In genomic region chr15:67124111-67124510, GRCh38 we compare ENCODE assay signal across 9 cellular contexts. TPM values are rescaled to one million over a fixed set of nuclear protein-coding genes. Genes with fewer than 3 reads are reported as not detected.
DNase-seq lines count a peak whose midpoint lies in the region; ATAC-seq and TF ChIP-seq lines count a peak whose summit lies in the region.
"Had no signal": no experiment of that assay in that cellular context is flagged by ENCODE, and none has a peak within 500 bp of the region (broad histone marks: within the 10 kb centered on the region; RNA-seq: fewer than 3 reads in every experiment).

No MANE protein-coding gene starts in this region.

- peak overlapping the region; percentile 96 for H3K27ac Mint-ChIP-seq in CD4-positive, alpha-beta T cell
- peak overlapping the region; percentile 29 for H3K27ac Mint-ChIP-seq in progenitor cell of endocrine pancreas
- H3K27ac Mint-ChIP-seq: endodermal cell had no signal

- H3K9me3 ChIP-seq in CD4-positive, alpha-beta T cell (ENCODE audit: control insufficient read depth, low read length): no peaks in the 10 kb centered on the region
- H3K9me3 ChIP-seq in colonic mucosa: no peaks in the 10 kb centered on the region

- no peak overlapping the region for H3K9ac ChIP-seq in colonic mucosa (ENCODE audit: low read depth in 2 of 2, low read length in 2 of 2)

- no peaks in the 10 kb centered on the region for H3K27me3 Mint-ChIP-seq in CD4-positive, alpha-beta T cell
- H3K27me3 Mint-ChIP-seq in progenitor cell of endocrine pancreas: no peaks in the 10 kb centered on the region

- no peak for ATAC-seq in CD4-positive, alpha-beta T cell (ENCODE audit: poor library complexity)
- ATAC-seq in GM18520 (IDR thresholded peaks at IDR 0.05; ENCODE audit: unreplicated experiment) (no peak), HG03108 (IDR thresholded peaks at IDR 0.05; ENCODE audit: unreplicated experiment) (no peak)

- CTCF ChIA-PET in CD4-positive, alpha-beta T cell (lab: Charles Lee): interaction anchor here (0.8 kb wide), 1 partner anchor 22 kb away, joined by 3 read pairs; no protein-coding TSS in a partner anchor

- no peak for TF ChIP-seq CTCF in CD4-positive, alpha-beta T cell (IDR thresholded peaks at IDR 0.05)
- TF ChIP-seq CTCF in colonic mucosa (IDR thresholded peaks at IDR 0.05): no peak
- TF ChIP-seq CTCF in progenitor cell of endocrine pancreas (IDR thresholded peaks at IDR 0.05; ENCODE audit: unreplicated experiment): no peak

- POLR2A ChIA-PET in CD4-positive, alpha-beta T cell (lab: Charles Lee): interaction anchor here (0.8 to 4.1 kb wide), 5 partner anchors 10 to 58 kb away, joined by 3 to 28 read pairs (median 4); partner anchors contain the start of gene SMAD3

- H3K36me3 Mint-ChIP-seq in CD4-positive, alpha-beta T cell (ENCODE audit: low read depth): peaks cover 6% of the 10 kb centered on the region
- no peaks in the 10 kb centered on the region for H3K36me3 Mint-ChIP-seq in progenitor cell of endocrine pancreas (ENCODE audit: insufficient read depth)

- H3K4me3 Mint-ChIP-seq in CD4-positive, alpha-beta T cell: no peak overlapping the region
- no peak overlapping the region for H3K4me3 Mint-ChIP-seq in progenitor cell of endocrine pancreas (ENCODE audit: low read depth)
- H3K4me3 Mint-ChIP-seq: endodermal cell had no signal

- H3K27ac ChIP-seq in CD4-positive, alpha-beta T cell (ENCODE audit: low read depth, low read length): no peak overlapping the region
- peak overlapping the region; percentile 58 for H3K27ac ChIP-seq in colonic mucosa

- peaks cover 78% of the 10 kb centered on the region for H3K4me1 Mint-ChIP-seq in CD4-positive, alpha-beta T cell (ENCODE audit: low read depth)
- H3K4me1 Mint-ChIP-seq in progenitor cell of endocrine pancreas (ENCODE audit: low read depth): peaks cover 29% of the 10 kb centered on the region

- H3K4me1 ChIP-seq in colonic mucosa: peaks cover 22% of the 10 kb centered on the region

- DNase-seq in CD4-positive, alpha-beta T cell: no peak
- DNase-seq in NCI-H69 (lab: John Stamatoyannopoulos, UW) (peak; percentile 66), colonic mucosa (no peak), progenitor cell of endocrine pancreas (ENCODE audit: low spot score, unreplicated experiment) (no peak), NCI-H1436 treated with DMSO at 0.1 percent for 48 hours (lab: John Stamatoyannopoulos, UW) (no peak), cerebellar cortex (ENCODE audit: low spot score) (no peak)
- DNase-seq: endodermal cell had no signal

- H3K27me3 ChIP-seq in CD4-positive, alpha-beta T cell (ENCODE audit: control insufficient read depth, insufficient read depth, low read length): no peaks in the 10 kb centered on the region
- no peaks in the 10 kb centered on the region for H3K27me3 ChIP-seq in colonic mucosa

- no peaks in the 10 kb centered on the region for H3K36me3 ChIP-seq in colonic mucosa

- no peaks in the 10 kb centered on the region for H3K9me3 Mint-ChIP-seq in CD4-positive, alpha-beta T cell
- H3K9me3 Mint-ChIP-seq in progenitor cell of endocrine pancreas (ENCODE audit: low read depth): no peaks in the 10 kb centered on the region
- H3K9me3 Mint-ChIP-seq: endodermal cell had no signal

- intact Hi-C loops in CD4-positive, alpha-beta T cell (cut with DNase I, micrococcal nuclease): loop anchor here in 1 of 2 experiments (5.0 kb wide), 1 partner anchor 42 kb away; no protein-coding TSS in a partner anchor
- intact Hi-C loops in colonic mucosa (cut with DNase I): no loop called here

- no peak overlapping the region for H3K4me3 ChIP-seq in colonic mucosa

RNA-seq across cellular contexts. Expression of gene SMAD3, which starts 58.7 kb away (rescaled TPM):
- total RNA-seq in CD4-positive, alpha-beta T cell: 10 to 100 TPM; 30.0 to 31.0 TPM
- total RNA-seq in colonic mucosa: 10 to 100 TPM; 38.6 to 62.1 TPM
- 49.9 and 51.3 TPM in 2 replicates for total RNA-seq in progenitor cell of endocrine pancreas
